ENCODE assay signal across 21 cellular contexts in the genomic region with DNA sequence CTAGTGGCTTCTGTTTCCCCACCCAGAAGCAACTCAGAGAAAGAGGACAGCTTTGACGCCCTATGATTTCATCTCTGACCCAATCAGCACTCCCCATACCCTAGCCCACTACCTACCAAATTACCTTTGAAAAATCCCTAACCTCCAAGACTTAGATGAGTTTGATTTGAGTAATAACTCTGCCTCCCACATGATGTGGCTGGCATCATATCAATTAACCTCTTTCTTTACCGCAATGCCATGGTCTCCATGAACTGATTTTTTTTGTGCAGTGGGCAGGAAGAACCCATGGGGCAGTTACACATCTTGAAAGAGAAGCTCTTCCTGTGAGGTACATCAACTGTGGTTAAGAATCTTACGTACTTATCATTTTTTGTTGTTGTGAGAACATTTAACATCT. TPM values are rescaled to one million over a fixed set of nuclear protein-coding genes. Genes with fewer than 3 reads are reported as not detected.
DNase-seq lines count a peak whose midpoint lies in the region; ATAC-seq and TF ChIP-seq lines count a peak whose summit lies in the region.
"Had no signal": no experiment of that assay in that cellular context is flagged by ENCODE, and none has a peak within 500 bp of the region (broad histone marks: within the 10 kb centered on the region; RNA-seq: fewer than 3 reads in every experiment).

No MANE protein-coding gene starts in this region.

- no peaks in the 10 kb centered on the region for H3K4me1 ChIP-seq in osteoblast (ENCODE audit: insufficient read depth, low read length)
- H3K4me1 ChIP-seq: transverse colon had no signal

- intact Hi-C loops in activated T-helper 1 cell treated with anti-CD3 and anti-CD28 coated beads, Interleukin-12 subunit alpha, Interleukin-12 subunit beta, Interleukin-2, Interleukin-4 antibody, amounts not matched to agents 30 ng/mL and 10 ng/mL and 1 ng/mL, durations not matched to agents 14 hours and 24 hours and 36 hours (cut with micrococcal nuclease) = loop anchor here (2.0 kb wide), 1 partner anchor 22 kb away; no protein-coding TSS in a partner anchor

- TF ChIP-seq CTCF in osteoblast (IDR thresholded peaks at IDR 0.05; ENCODE audit: extremely low read depth, low read depth, low read length) = no peak

- peak; percentile 95 for ATAC-seq in effector memory CD8-positive, alpha-beta T cell (replicated peaks)
- ATAC-seq in GM21717 (IDR thresholded peaks at IDR 0.05; ENCODE audit: unreplicated experiment) = no peak

- H4K20me1 ChIP-seq in osteoblast (ENCODE audit: insufficient read depth, low read length) = no peaks in the 10 kb centered on the region

- DNase-seq in activated gamma-delta T cell treated with Interleukin-2 at 50 U/mL for 16 hours (peak; percentile 9), activated gamma-delta T cell (lab: John Stamatoyannopoulos, UW) (no peak), ureter (ENCODE audit: low spot score) (peak; percentile 17), osteoblast (ENCODE audit: insufficient read length, low spot score, missing footprints) (no peak), HUDEP-2 (lab: John Stamatoyannopoulos, UW; ENCODE audit: unreplicated experiment in 76 of 76) (no peak)
- no peak for DNase-seq in activated T-helper 1 cell treated with anti-CD3 and anti-CD28 coated beads, Interleukin-12 subunit alpha, Interleukin-12 subunit beta, Interleukin-2, Interleukin-4 antibody, amounts not matched to agents 30 ng/mL and 10 ng/mL and 1 ng/mL, durations not matched to agents 14 hours and 24 hours and 36 hours (ENCODE audit: low spot score)
- no peak for DNase-seq in effector memory CD8-positive, alpha-beta T cell
- DNase-seq: aorta, islet precursor cell, NCI-H1092, NCI-H2029 treated with DMSO at 0.1 percent for 48 hours, NCI-H524 treated with DMSO at 0.1 percent for 48 hours, spleen, SW 1271, transverse colon, WERI-Rb-1 had no signal

- peaks cover 6% of the 10 kb centered on the region for H3K27me3 Mint-ChIP-seq in activated T-helper 1 cell treated with anti-CD3 and anti-CD28 coated beads, Interleukin-12 subunit alpha, Interleukin-12 subunit beta, Interleukin-2, Interleukin-4 antibody, amounts not matched to agents 30 ng/mL and 10 ng/mL and 1 ng/mL, durations not matched to agents 14 hours and 24 hours and 36 hours (ENCODE audit: insufficient read depth)
- no peaks in the 10 kb centered on the region for H3K27me3 Mint-ChIP-seq in effector memory CD8-positive, alpha-beta T cell

- H3K36me3 Mint-ChIP-seq in activated T-helper 1 cell treated with anti-CD3 and anti-CD28 coated beads, Interleukin-12 subunit alpha, Interleukin-12 subunit beta, Interleukin-2, Interleukin-4 antibody, amounts not matched to agents 30 ng/mL and 10 ng/mL and 1 ng/mL, durations not matched to agents 14 hours and 24 hours and 36 hours (ENCODE audit: low read depth) = peaks cover 14% of the 10 kb centered on the region
- H3K36me3 Mint-ChIP-seq in effector memory CD8-positive, alpha-beta T cell (ENCODE audit: insufficient read depth) = no peaks in the 10 kb centered on the region

- no peak overlapping the region for H3K27ac ChIP-seq in osteoblast (ENCODE audit: low read depth, low read length)
- H3K27ac ChIP-seq: hepatocyte, KMS-11, spleen, transverse colon, WERI-Rb-1 had no signal

- H3K27me3 ChIP-seq in osteoblast (ENCODE audit: insufficient read depth, low read length) = peaks cover 5% of the 10 kb centered on the region
- H3K27me3 ChIP-seq: hepatocyte, spleen, transverse colon had no signal

- no peak overlapping the region for H3K4me3 ChIP-seq in osteoblast (ENCODE audit: insufficient read depth, low read length)
- H3K4me3 ChIP-seq: hepatocyte, spleen, transverse colon had no signal

- no peaks in the 10 kb centered on the region for H3K79me2 ChIP-seq in osteoblast (ENCODE audit: insufficient read depth, low read length)
- H3K79me2 ChIP-seq: hepatocyte had no signal

- H3K4me3 Mint-ChIP-seq in activated T-helper 1 cell treated with anti-CD3 and anti-CD28 coated beads, Interleukin-12 subunit alpha, Interleukin-12 subunit beta, Interleukin-2, Interleukin-4 antibody, amounts not matched to agents 30 ng/mL and 10 ng/mL and 1 ng/mL, durations not matched to agents 14 hours and 24 hours and 36 hours = no peak overlapping the region
- H3K4me3 Mint-ChIP-seq in effector memory CD8-positive, alpha-beta T cell = peak overlapping the region; percentile 12 to 59
- H3K4me3 Mint-ChIP-seq: memory B cell, nephron had no signal

- H3K9me3 ChIP-seq in osteoblast (ENCODE audit: low read depth, low read length) = no peaks in the 10 kb centered on the region

- H3K4me1 Mint-ChIP-seq in activated T-helper 1 cell treated with anti-CD3 and anti-CD28 coated beads, Interleukin-12 subunit alpha, Interleukin-12 subunit beta, Interleukin-2, Interleukin-4 antibody, amounts not matched to agents 30 ng/mL and 10 ng/mL and 1 ng/mL, durations not matched to agents 14 hours and 24 hours and 36 hours (ENCODE audit: low read depth) = peaks cover 18% of the 10 kb centered on the region
- H3K4me1 Mint-ChIP-seq in effector memory CD8-positive, alpha-beta T cell (ENCODE audit: low read depth in 2 of 2) = peaks cover 15% of the 10 kb centered on the region in 2 donors
- H3K4me1 Mint-ChIP-seq: memory B cell, nephron had no signal

- H3K36me3 ChIP-seq in osteoblast (ENCODE audit: insufficient read depth, low read length) = no peaks in the 10 kb centered on the region
- H3K36me3 ChIP-seq: spleen, transverse colon, WERI-Rb-1 had no signal

- H3K27ac Mint-ChIP-seq in activated T-helper 1 cell treated with anti-CD3 and anti-CD28 coated beads, Interleukin-12 subunit alpha, Interleukin-12 subunit beta, Interleukin-2, Interleukin-4 antibody, amounts not matched to agents 30 ng/mL and 10 ng/mL and 1 ng/mL, durations not matched to agents 14 hours and 24 hours and 36 hours = peak overlapping the region; percentile 61
- peak overlapping the region; percentile 8 to 78 for H3K27ac Mint-ChIP-seq in effector memory CD8-positive, alpha-beta T cell
- H3K27ac Mint-ChIP-seq: memory B cell, nephron had no signal

- peaks cover 52% of the 10 kb centered on the region for H3K9me3 Mint-ChIP-seq in activated T-helper 1 cell treated with anti-CD3 and anti-CD28 coated beads, Interleukin-12 subunit alpha, Interleukin-12 subunit beta, Interleukin-2, Interleukin-4 antibody, amounts not matched to agents 30 ng/mL and 10 ng/mL and 1 ng/mL, durations not matched to agents 14 hours and 24 hours and 36 hours
- peaks cover 2 to 6% of the 10 kb centered on the region in 2 donors for H3K9me3 Mint-ChIP-seq in effector memory CD8-positive, alpha-beta T cell

- no peak overlapping the region for H3K4me2 ChIP-seq in osteoblast (ENCODE audit: insufficient read depth, low read length)
- H3K4me2 ChIP-seq: hepatocyte, KMS-11 had no signal

- H2AFZ ChIP-seq in osteoblast (ENCODE audit: low read length) = no peak overlapping the region
- H2AFZ ChIP-seq: hepatocyte had no signal

RNA-seq across cellular contexts. Expression of gene APOD, which starts 25.5 kb away (rescaled TPM):
- 3.4 and 4.0 TPM in 2 replicates for total RNA-seq in activated T-helper 1 cell treated with anti-CD3 and anti-CD28 coated beads, Interleukin-12 subunit alpha, Interleukin-12 subunit beta, Interleukin-2, Interleukin-4 antibody, amounts not matched to agents 30 ng/mL and 10 ng/mL and 1 ng/mL, durations not matched to agents 14 hours and 24 hours and 36 hours
- total RNA-seq in ureter = 60.0 TPM
- total RNA-seq in osteoblast = 0.88 and 1.4 TPM in 2 replicates

Comparison
In these comparisons a context has a peak if more than half of its experiments do, and no peak if none do; other contexts are left out.
1. DNase-seq: peak in activated gamma-delta T cell treated with Interleukin-2 at 50 U/mL for 16 hours (single experiment) and ureter (single experiment); none in activated gamma-delta T cell (single experiment), activated T-helper 1 cell treated with anti-CD3 and anti-CD28 coated beads, Interleukin-12 subunit alpha, Interleukin-12 subunit beta, Interleukin-2, Interleukin-4 antibody, amounts not matched to agents 30 ng/mL and 10 ng/mL and 1 ng/mL, durations not matched to agents 14 hours and 24 hours and 36 hours (single experiment), effector memory CD8-positive, alpha-beta T cell (0 of 3), osteoblast (single experiment) and HUDEP-2 (0 of 76).
2. RNA of gene APOD, which starts 25.5 kb away (total RNA-seq): 60.0 TPM in ureter (single experiment); 3.4 to 4.0 TPM in activated T-helper 1 cell treated with anti-CD3 and anti-CD28 coated beads, Interleukin-12 subunit alpha, Interleukin-12 subunit beta, Interleukin-2, Interleukin-4 antibody, amounts not matched to agents 30 ng/mL and 10 ng/mL and 1 ng/mL, durations not matched to agents 14 hours and 24 hours and 36 hours and 0.88 to 1.4 TPM in osteoblast; every median in the first group is over 10 times any median in the second.